18 cellular contexts compared by ENCODE assay signal in the genomic region with DNA sequence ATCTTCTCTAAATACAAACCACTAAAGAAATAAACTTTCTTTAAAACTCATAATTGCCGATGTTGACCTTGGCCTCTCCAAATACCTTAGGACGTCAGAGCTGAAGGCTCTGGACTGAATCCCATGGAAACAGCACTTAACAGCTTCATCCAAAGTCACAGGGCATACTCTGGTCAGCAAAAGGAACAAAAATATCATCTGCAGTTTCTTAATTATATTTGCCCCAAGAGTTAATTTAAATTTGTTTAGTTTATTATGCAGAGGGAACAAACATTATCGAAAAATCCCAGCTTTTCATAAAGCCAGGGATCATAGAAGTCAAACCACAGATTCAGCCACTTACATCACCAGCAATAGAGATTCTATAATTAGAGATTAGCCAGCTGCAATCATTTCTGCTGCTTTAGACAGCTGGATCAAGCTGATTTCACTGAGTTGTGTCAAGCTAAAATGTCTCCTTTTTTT. TPM values are rescaled to one million over a fixed set of nuclear protein-coding genes. Genes with fewer than 3 reads are reported as not detected.
A peak's percentile ranks its signal among the peaks of the same experiment; 100 is the strongest.
DNase-seq lines count a peak whose midpoint lies in the region; ATAC-seq, FAIRE-seq and TF ChIP-seq lines count a peak whose summit lies in the region.
"Had no signal": no experiment of that assay in that cellular context is flagged by ENCODE, and none has a peak within 500 bp of the region (broad histone marks: within the 10 kb centered on the region; RNA-seq: fewer than 3 reads in every experiment).

No MANE protein-coding gene starts in this region.

- no peak overlapping the region for H4K5ac ChIP-seq in IMR-90 (ENCODE audit: low read depth, low read length)

- H3K27ac ChIP-seq in IMR-90 (ENCODE audit: insufficient read depth, low read length): no peak overlapping the region
- H3K27ac ChIP-seq in cingulate gyrus (ENCODE audit: low read depth, low read length): peak overlapping the region; percentile 50
- H3K27ac ChIP-seq in layer of hippocampus (ENCODE audit: low read depth, low read length): peak overlapping the region; percentile 40
- H3K27ac ChIP-seq in small intestine (ENCODE audit: low read depth in 1 of 2, low read length in 1 of 2): no peak overlapping the region
- no peak overlapping the region for H3K27ac ChIP-seq in substantia nigra (ENCODE audit: low read depth, low read length, poor library complexity, severe bottlenecking)

- no peak overlapping the region for H2AFZ ChIP-seq in IMR-90 (replicated peaks; ENCODE audit: low read length, poor library complexity)

- H3K18ac ChIP-seq in IMR-90 (ENCODE audit: low read depth, low read length): peak overlapping the region; percentile 37; the same call in 1 of the 2 replicates

- peak overlapping the region; percentile 94 for H2BK5ac ChIP-seq in IMR-90 (ENCODE audit: low read depth, low read length, poor library complexity, severe bottlenecking)

- no peak overlapping the region for H3K56ac ChIP-seq in IMR-90 (ENCODE audit: extremely low read depth, insufficient read depth, low read length)

- H3K4me3 ChIP-seq in IMR-90 (ENCODE audit: insufficient read depth, low read depth, low read length) (no peak overlapping the region), small intestine (ENCODE audit: low read depth in 1 of 2, low read length in 2 of 2) (no peak overlapping the region)
- H3K4me3 ChIP-seq: GM12878 had no signal

- no peak overlapping the region for H3K9ac ChIP-seq in IMR-90 (ENCODE audit: low read depth, low read length)

- H3K27me3 ChIP-seq in IMR-90 (ENCODE audit: control insufficient read depth, insufficient read depth, low read length): no peaks in the 10 kb centered on the region
- H3K27me3 ChIP-seq in layer of hippocampus (ENCODE audit: control insufficient read depth, insufficient read depth, low read length): no peaks in the 10 kb centered on the region
- H3K27me3 ChIP-seq in small intestine (ENCODE audit: control insufficient read depth in 2 of 2, insufficient read depth in 2 of 2, low read length in 2 of 2): no peaks in the 10 kb centered on the region

- no peak for TF ChIP-seq CTCF in IMR-90 (conservative IDR thresholded peaks at IDR 0.05; ENCODE audit: low read depth, low read length)

- no peak overlapping the region for H2BK20ac ChIP-seq in IMR-90 (ENCODE audit: low read depth, low read length)

- ATAC-seq in IMR-90 (ENCODE audit: low read depth) (peak; percentile 79), HG02798 (IDR thresholded peaks at IDR 0.05; ENCODE audit: poor library complexity, unreplicated experiment) (no peak)
- ATAC-seq: GM12878, HCT116 had no signal

- no peak for TF ChIP-seq POLR2A in IMR-90 (IDR thresholded peaks at IDR 0.05; ENCODE audit: low read depth, low read length)

- no TSS peak for BruUV-seq in IMR-90 (replicated peaks; lab: Mats Ljungman, UMichigan)

- no peak for FAIRE-seq in small intestine (lab: Jason Lieb, UNC)
- FAIRE-seq: GM12878 had no signal

- no peaks in the 10 kb centered on the region for H3K36me3 ChIP-seq in IMR-90 (ENCODE audit: control insufficient read depth, insufficient read depth, low read length)
- no peaks in the 10 kb centered on the region for H3K36me3 ChIP-seq in small intestine (ENCODE audit: control insufficient read depth in 2 of 2, insufficient read depth in 2 of 2, low read length in 2 of 2)

- no peak overlapping the region for H4K8ac ChIP-seq in IMR-90 (ENCODE audit: low read depth in 2 of 2, low read length in 2 of 2)

- no peak overlapping the region for H2BK120ac ChIP-seq in IMR-90 (ENCODE audit: low read depth, low read length)

- H3K79me1 ChIP-seq in IMR-90 (ENCODE audit: low read depth in 1 of 2, low read length in 2 of 2): no peaks in the 10 kb centered on the region

- dilution Hi-C loops in IMR-90 (cut with HindIII; ENCODE audit: low sequenced_read_pairs, unreplicated experiment): no loop called here

- no peak for TF ChIP-seq RAD21 in IMR-90 (IDR thresholded peaks at IDR 0.05; ENCODE audit: low read length)

- DNase-seq in IMR-90: peak; percentile 93
- peak; percentile 3 for DNase-seq in small intestine
- DNase-seq in activated naive CD4-positive, alpha-beta T cell treated with Interleukin-2 at 50 U/mL for 16 hours: no peak
- no peak for DNase-seq in COR-L47 (lab: John Stamatoyannopoulos, UW)
- no peak for DNase-seq in substantia nigra (lab: John Stamatoyannopoulos, UW)
- DNase-seq: activated CD4-positive, CD25-positive, alpha-beta regulatory T cell; activated T-cell treated with anti-CD3 and anti-CD28 coated beads for 4 hours; amygdala; DMS79 treated with DMSO at 0.1 percent for 48 hours; islet precursor cell; NCI-H1417 treated with DMSO at 0.1 percent for 48 hours; stimulated activated CD8-positive, alpha-beta memory T cell treated with anti-CD3 and anti-CD28 coated beads, Interleukin-4, amount 100 ng/mL, for 48 hours had no signal

- no peaks in the 10 kb centered on the region for H4K20me1 ChIP-seq in IMR-90 (ENCODE audit: insufficient read depth, low read length)

- intact Hi-C loops in IMR-90 (cut with micrococcal nuclease): no loop called here

- POLR2A ChIA-PET in IMR-90 (lab: Charles Lee; ENCODE audit: unreplicated experiment): no interaction called here

- H2AK9ac ChIP-seq in IMR-90 (replicated peaks; ENCODE audit: low read depth, low read length, poor library complexity): no peak overlapping the region

- no peak overlapping the region for H3K23ac ChIP-seq in IMR-90 (ENCODE audit: low read depth, low read length)

- CTCF ChIA-PET in IMR-90 (lab: Yijun Ruan, JAX): interaction anchor here (1.1 kb wide), 1 partner anchor 10 kb away, joined by 3 read pairs; no protein-coding TSS in a partner anchor

- H3K9me3 ChIP-seq in IMR-90 (ENCODE audit: control insufficient read depth, insufficient read depth, low read length): peaks cover 7% of the 10 kb centered on the region
- H3K9me3 ChIP-seq in small intestine (ENCODE audit: control insufficient read depth, low read depth): no peaks in the 10 kb centered on the region

- no peak overlapping the region for H2BK15ac ChIP-seq in IMR-90 (ENCODE audit: low read depth, low read length)

- no peaks in the 10 kb centered on the region for H3K9me1 ChIP-seq in IMR-90 (ENCODE audit: insufficient read depth, low read length)

- H4K91ac ChIP-seq in IMR-90 (ENCODE audit: insufficient read depth, low read depth, low read length): no peak overlapping the region

- no peak overlapping the region for H3K4ac ChIP-seq in IMR-90 (ENCODE audit: low read depth, low read length)

- H3K4me1 ChIP-seq in IMR-90 (ENCODE audit: control insufficient read depth, insufficient read depth, low read length) (peaks cover 8% of the 10 kb centered on the region), small intestine (ENCODE audit: control insufficient read depth in 2 of 2, insufficient read depth in 1 of 2, low read depth in 1 of 2, low read length in 1 of 2) (peaks cover 0 to 2% of the 10 kb centered on the region in 2 donors)

- no peak overlapping the region for H3K14ac ChIP-seq in IMR-90 (replicated peaks; ENCODE audit: low read depth, low read length)

- peak overlapping the region; percentile 11; the same call in 1 of the 2 replicates for H3K4me2 ChIP-seq in IMR-90 (ENCODE audit: low read depth, low read length)

- no CpG with 5 or more reads among the region's 3 CpGs for WGBS in IMR-90 (ENCODE audit: extremely low coverage in 2 of 2, insufficient read length in 1 of 2), 2 experiments
- WGBS in small intestine, 3 donors: 49 to 65% (median 59%) methylated on average over 3 of the region's 3 CpGs

- H2AK5ac ChIP-seq in IMR-90 (ENCODE audit: low read depth, low read length): no peak overlapping the region

- in situ Hi-C loops in IMR-90 (cut with MboI; ENCODE audit: low sequenced_read_pairs): no loop called here

TF ChIP-seq in IMR-90, 13 proteins besides CTCF, POLR2A, EP300 and RAD21:
- 0 out of 2 replicates have a peak, but pooled peaks have one; percentile 10 for TF ChIP-seq CEBPB (IDR thresholded peaks at IDR 0.05; ENCODE audit: low read depth, low read length)
- TF ChIP-seq SMC3 (IDR thresholded peaks at IDR 0.05; ENCODE audit: low read depth, low read length): no peak
- no peak for TF ChIP-seq BHLHE40 (IDR thresholded peaks at IDR 0.05; ENCODE audit: low read depth, low read length)

RNA-seq across cellular contexts. Expression of a gene that starts 20.5 kb away (rescaled TPM):
- total RNA-seq in IMR-90 (2012; rRNA removed): 2.9 and 3.3 TPM in 2 replicates
- polyA plus RNA-seq in IMR-90 (2012; rRNA removed): 1.1 and 1.6 TPM in 2 replicates
- polyA plus RNA-seq in IMR-90 (2012; cell fraction: cytosol; rRNA removed): 1.1 and 1.4 TPM in 2 replicates
- polyA plus RNA-seq in IMR-90 (2012; cell fraction: nucleus; rRNA removed; ENCODE audit: low replicate concordance): 1.0 and 4.2 TPM in 2 replicates
- polyA plus RNA-seq in small intestine: 1 to 10 TPM in 2 of 3 donors, not detected in 1; 1.1 to 3.3 TPM
- polyA plus RNA-seq: BJ had no signal

Comparison
In these comparisons a context has a peak if more than half of its experiments do, and no peak if none do; other contexts are left out.
1. DNase-seq: peak in IMR-90 (single experiment) and small intestine (single experiment); none in activated naive CD4-positive, alpha-beta T cell treated with Interleukin-2 at 50 U/mL for 16 hours (single experiment), COR-L47 (single experiment) and substantia nigra (0 of 49).
2. H3K27ac ChIP-seq: peak in cingulate gyrus (single experiment) and layer of hippocampus (single experiment); none in IMR-90 (single experiment), small intestine (0 of 2) and substantia nigra (single experiment).